Comparison of ENCODE assay signal across 1 cellular context in genomic region chr5:95281211-95281610, GRCh38.
TF ChIP-seq lines count a peak whose summit lies in the region.

No MANE protein-coding gene starts in this region.

TF ChIP-seq in IMR-90, 13 proteins besides CTCF, POLR2A, EP300 and RAD21 (continued from another document):
- no peak for TF ChIP-seq CHD1 (IDR thresholded peaks at IDR 0.05; ENCODE audit: low read depth, low read length)
- no peak for TF ChIP-seq MXI1 (IDR thresholded peaks at IDR 0.05; ENCODE audit: borderline replicate concordance, low read depth, low read length)
- no peak for TF ChIP-seq USF2 (IDR thresholded peaks at IDR 0.05; ENCODE audit: low read depth, low read length)
- TF ChIP-seq BHLHE40 (IDR thresholded peaks at IDR 0.05; ENCODE audit: low read depth, low read length) = no peak
- TF ChIP-seq ELK1 (IDR thresholded peaks at IDR 0.05; ENCODE audit: borderline replicate concordance, low read depth, low read length) = no peak
- no peak for TF ChIP-seq MAFK (IDR thresholded peaks at IDR 0.05; ENCODE audit: low read depth, low read length)
